Comparison of ENCODE assay signal across 14 cellular contexts in genomic region chr10:80470266-80470665, GRCh38. TPM values are rescaled to one million over a fixed set of nuclear protein-coding genes. Genes with fewer than 3 reads are reported as not detected.
DNase-seq lines count a peak whose midpoint lies in the region; ATAC-seq and TF ChIP-seq lines count a peak whose summit lies in the region.
"Had no signal": no experiment of that assay in that cellular context is flagged by ENCODE, and none has a peak within 500 bp of the region (broad histone marks: within the 10 kb centered on the region; RNA-seq: fewer than 3 reads in every experiment).

No MANE protein-coding gene starts in this region.

- H3K36me3 Mint-ChIP-seq in IgD-negative memory B cell = no peaks in the 10 kb centered on the region

- no peak overlapping the region for H4K8ac ChIP-seq in trophoblast cell (ENCODE audit: low read depth, low read length)

- no peak for TF ChIP-seq CTCF in breast epithelium (IDR thresholded peaks at IDR 0.05)

- no peak for TF ChIP-seq POLR2A in breast epithelium (IDR thresholded peaks at IDR 0.05)

- H3K27me3 Mint-ChIP-seq in IgD-negative memory B cell = peaks cover 2% of the 10 kb centered on the region

- H3K27me3 ChIP-seq in BLaER1 = no peaks in the 10 kb centered on the region
- no peaks in the 10 kb centered on the region for H3K27me3 ChIP-seq in breast epithelium
- no peaks in the 10 kb centered on the region for H3K27me3 ChIP-seq in trophoblast cell (ENCODE audit: insufficient read depth, low read length)
- H3K27me3 ChIP-seq: MG63, ovary had no signal

- H3K79me2 ChIP-seq in trophoblast cell (ENCODE audit: control insufficient read depth, insufficient read depth, low read length, poor library complexity) = peaks cover 28% of the 10 kb centered on the region

- no peak for ATAC-seq in GM21825 (IDR thresholded peaks at IDR 0.05; ENCODE audit: unreplicated experiment)
- ATAC-seq: SK-N-SH treated with all-trans-retinoic acid at 6 μM for 48 hours had no signal

- no peak overlapping the region for H2BK120ac ChIP-seq in trophoblast cell (ENCODE audit: insufficient read depth, low read length, poor library complexity)

- no peaks in the 10 kb centered on the region for H3K9me3 Mint-ChIP-seq in IgD-negative memory B cell
- H3K9me3 Mint-ChIP-seq: H9 had no signal

- peaks cover 19 to 48% (median 44%) of the 10 kb centered on the region in 3 donors for H3K4me1 Mint-ChIP-seq in IgD-negative memory B cell

- H3K36me3 ChIP-seq in BLaER1 (peaks cover 69% of the 10 kb centered on the region), breast epithelium (no peaks in the 10 kb centered on the region), trophoblast cell (ENCODE audit: control insufficient read depth in 1 of 2, insufficient read depth in 2 of 2, low read length in 2 of 2) (peaks cover 21 to 22% of the 10 kb centered on the region in 2 experiments)
- H3K36me3 ChIP-seq: MG63, ovary had no signal

- H3K23ac ChIP-seq in trophoblast cell (ENCODE audit: low read length) = no peak overlapping the region

- intact Hi-C loops in breast epithelium (cut with DNase I; ENCODE audit: low total_unique reads) = no loop called here

- H2BK12ac ChIP-seq in trophoblast cell (ENCODE audit: low read length) = no peak overlapping the region

- peaks cover 98% of the 10 kb centered on the region for H3K4me1 ChIP-seq in BLaER1
- H3K4me1 ChIP-seq in breast epithelium = peaks cover 11 to 53% of the 10 kb centered on the region in 2 donors
- peaks cover 23 to 51% of the 10 kb centered on the region in 2 experiments for H3K4me1 ChIP-seq in trophoblast cell (ENCODE audit: control insufficient read depth in 1 of 2, insufficient read depth in 2 of 2, low read length in 2 of 2)

- no peak overlapping the region for H3K4me3 ChIP-seq in BLaER1
- H3K4me3 ChIP-seq in breast epithelium = no peak overlapping the region
- no peak overlapping the region for H3K4me3 ChIP-seq in trophoblast cell (ENCODE audit: low read depth, low read length)
- H3K4me3 ChIP-seq: MG63, ovary had no signal

- H3K27ac Mint-ChIP-seq in IgD-negative memory B cell = peak overlapping the region; percentile 36 to 98 (median 95)
- H3K27ac Mint-ChIP-seq: H9 had no signal

- WGBS in trophoblast cell (ENCODE audit: extremely low coverage, insufficient coverage, insufficient read length) = no CpG with 5 or more reads among the region's 3 CpGs

- no peak overlapping the region for H4K12ac ChIP-seq in trophoblast cell (ENCODE audit: low read depth, low read length)

- H3K9me3 ChIP-seq in BLaER1 (peaks cover 2% of the 10 kb centered on the region), breast epithelium (no peaks in the 10 kb centered on the region), trophoblast cell (ENCODE audit: insufficient read depth, low read depth, low read length) (no peaks in the 10 kb centered on the region)
- H3K9me3 ChIP-seq: MG63, ovary had no signal

- peak overlapping the region; percentile 9 for H3K4ac ChIP-seq in trophoblast cell (ENCODE audit: low read depth, low read length)

- no peak overlapping the region for H4K91ac ChIP-seq in trophoblast cell (ENCODE audit: low read depth, low read length)

- H3K14ac ChIP-seq in trophoblast cell (ENCODE audit: low read length) = no peak overlapping the region

- H3K27ac ChIP-seq in BLaER1 (peak overlapping the region; percentile 96; the same call in 1 of the 2 replicates), breast epithelium (peak overlapping the region; percentile 57 to 65), trophoblast cell (ENCODE audit: low read depth, low read length) (no peak overlapping the region)

- H3K79me1 ChIP-seq in trophoblast cell (ENCODE audit: low read length) = peaks cover 15% of the 10 kb centered on the region

- no peak overlapping the region for H2AFZ ChIP-seq in trophoblast cell (ENCODE audit: insufficient read depth, low read length, poor library complexity)

- H3K9ac ChIP-seq in BLaER1 (0 out of 2 replicates have a peak overlapping the region, but pooled peaks have one; percentile 57), trophoblast cell (ENCODE audit: low read length) (no peak overlapping the region)

- no peak overlapping the region for H3K18ac ChIP-seq in trophoblast cell (ENCODE audit: low read length)

- H3K4me3 Mint-ChIP-seq in IgD-negative memory B cell = no peak overlapping the region
- H3K4me3 Mint-ChIP-seq: H9 had no signal

- no peak overlapping the region for H2BK5ac ChIP-seq in trophoblast cell (ENCODE audit: low read depth, low read length, poor library complexity)

- peaks cover 61% of the 10 kb centered on the region for H4K20me1 ChIP-seq in BLaER1

- H3K4me2 ChIP-seq in BLaER1 (peak overlapping the region; percentile 96), trophoblast cell (ENCODE audit: low read length) (no peak overlapping the region)

- no peak for DNase-seq in breast epithelium (ENCODE audit: low spot score in 2 of 2)
- DNase-seq in trophoblast cell = no peak
- no peak for DNase-seq in NCI-H82 (lab: John Stamatoyannopoulos, UW)
- no peak for DNase-seq in iPS-NIHi11 (ENCODE audit: low spot score)
- no peak for DNase-seq in stimulated activated CD4-positive, alpha-beta T cell treated with anti-CD3 and anti-CD28 coated beads, Interleukin-4, amount 100 ng/mL, for 4 hours
- DNase-seq: activated gamma-delta T cell treated with Interleukin-2 at 50 U/mL for 16 hours, H9, MG63, NCI-H2107 had no signal

- no peak overlapping the region for H2AK5ac ChIP-seq in trophoblast cell (ENCODE audit: low read length)

RNA-seq across cellular contexts. Expression of gene TSPAN14, which starts 16.2 kb away (rescaled TPM):
- 45.0 TPM for polyA plus RNA-seq in IgD-negative memory B cell
- 10 to 100 TPM; 52.8 to 76.8 (median 74.8) TPM for total RNA-seq in breast epithelium
- polyA plus RNA-seq in trophoblast cell (2013) = 77.2 and 78.0 TPM in 2 replicates
